ENCODE assay signal across 17 cellular contexts in genomic region chr19:19549804-19550453, GRCh38. TPM values are rescaled to one million over a fixed set of nuclear protein-coding genes. Genes with fewer than 3 reads are reported as not detected.
DNase-seq lines count a peak whose midpoint lies in the region; ATAC-seq, FAIRE-seq and TF ChIP-seq lines count a peak whose summit lies in the region.
"Had no signal": no experiment of that assay in that cellular context is flagged by ENCODE, and none has a peak within 500 bp of the region (broad histone marks: within the 10 kb centered on the region; RNA-seq: fewer than 3 reads in every experiment).

No MANE protein-coding gene starts in this region.

- intact Hi-C loops in K562 (cut with micrococcal nuclease) (loop anchor here (5.0 kb wide), 1 partner anchor 92 kb away; the partner anchor contains the start of gene GMIP), esophagus muscularis mucosa (cut with DNase I) (no loop called here), PC-9 (cut with micrococcal nuclease; ENCODE audit: unreplicated experiment) (loop anchor here (5.0 kb wide), 1 partner anchor 92 kb away; the partner anchor contains the start of gene GMIP)
- intact Hi-C loops in naive thymus-derived CD4-positive, alpha-beta T cell (cut with micrococcal nuclease), result loop anchor here in 1 of 2 donors (5.0 kb wide), 1 partner anchor 47 kb away; no protein-coding TSS in a partner anchor

- H3K9me2 ChIP-seq in PC-9 (ENCODE audit: insufficient read depth), result no peaks in the 10 kb centered on the region

- no peaks in the 10 kb centered on the region for H3K23me2 ChIP-seq in H9 (ENCODE audit: insufficient read length, low read depth, low read length, poor library complexity, severe bottlenecking)

- H2AFZ ChIP-seq in H9 (ENCODE audit: low read length) (no peak overlapping the region), K562 (ENCODE audit: low read depth, low read length) (no peak overlapping the region), PC-9 (no peak overlapping the region)

- no peaks in the 10 kb centered on the region for H3K27me3 ChIP-seq in H9 (ENCODE audit: insufficient read depth, low read length)
- no peaks in the 10 kb centered on the region for H3K27me3 ChIP-seq in HL-60 (ENCODE audit: insufficient read depth, poor library complexity, severe bottlenecking)
- peaks cover 5 to 52% of the 10 kb centered on the region in 2 experiments for H3K27me3 ChIP-seq in K562 (ENCODE audit: control insufficient read depth in 2 of 2, insufficient read depth in 2 of 2, low read length in 2 of 2)
- no peaks in the 10 kb centered on the region for H3K27me3 ChIP-seq in naive thymus-derived CD4-positive, alpha-beta T cell (ENCODE audit: control insufficient read depth in 2 of 2, insufficient read depth in 2 of 2, low read length in 2 of 2)
- H3K27me3 ChIP-seq in esophagus muscularis mucosa, result peaks cover 0 to 71% (median 0%) of the 10 kb centered on the region in 4 donors
- no peaks in the 10 kb centered on the region for H3K27me3 ChIP-seq in PC-9 (ENCODE audit: insufficient read depth, low read depth)

- no peak for FAIRE-seq in K562 (lab: Jason Lieb, UNC)
- FAIRE-seq: GM12892 had no signal

- H2BK120ac ChIP-seq in H9 (ENCODE audit: low read depth, low read length, poor library complexity, severe bottlenecking), result no peak overlapping the region

- no peak overlapping the region for H2AK5ac ChIP-seq in H9 (ENCODE audit: insufficient read length, low read length)

- no peak for TF ChIP-seq EP300 in K562 (IDR thresholded peaks at IDR 0.05; ENCODE audit: low read length)
- TF ChIP-seq EP300 in esophagus muscularis mucosa (IDR thresholded peaks at IDR 0.05), result no peak

- DNase-seq in H9 (no peak), HL-60 (ENCODE audit: low read depth in 1 of 2, low spot score in 1 of 2) (no peak), K562 (ENCODE audit: extremely low read depth in 1 of 4, low spot score in 3 of 4) (no peak), esophagus muscularis mucosa (ENCODE audit: extremely low spot score) (no peak), PC-9 (no peak)
- DNase-seq in naive thymus-derived CD4-positive, alpha-beta T cell, result no peak
- DNase-seq: Caco-2, DMS153, NCI-H1436 treated with DMSO at 0.1 percent for 48 hours, NCI-H2029 treated with DMSO at 0.1 percent for 48 hours, NCI-H2171 treated with DMSO at 0.1 percent for 48 hours, NCI-H446 treated with DMSO at 0.1 percent for 48 hours, NCI-H748 treated with DMSO at 0.1 percent for 48 hours had no signal

- H3K9me3 Mint-ChIP-seq in H9, result no peaks in the 10 kb centered on the region; a peak in 1 of 5 replicates
- H3K9me3 Mint-ChIP-seq in naive thymus-derived CD4-positive, alpha-beta T cell, result no peaks in the 10 kb centered on the region

- H3K36me3 ChIP-seq in K562 (ENCODE audit: control insufficient read depth, insufficient read depth, low read length), result no peaks in the 10 kb centered on the region
- no peaks in the 10 kb centered on the region for H3K36me3 ChIP-seq in naive thymus-derived CD4-positive, alpha-beta T cell (ENCODE audit: control insufficient read depth in 2 of 3, insufficient read depth in 3 of 3, low read length in 3 of 3)
- H3K36me3 ChIP-seq in esophagus muscularis mucosa, result no peaks in the 10 kb centered on the region
- H3K36me3 ChIP-seq in PC-9 (ENCODE audit: low read depth), result no peaks in the 10 kb centered on the region

- H3T11ph ChIP-seq in H9 (ENCODE audit: low read length), result no peak overlapping the region

- H3K56ac ChIP-seq in H9 (ENCODE audit: insufficient read length, low read depth, low read length), result no peak overlapping the region

- in situ Hi-C loops in K562 (cut with MboI), result loop anchor here (10.0 to 25.0 kb wide), 2 partner anchors 87 to 405 kb away; partner anchors contain the start of genes GMIP and LPAR2

- no peaks in the 10 kb centered on the region; a peak in 1 of 7 replicates for H3K36me3 Mint-ChIP-seq in H9 (ENCODE audit: insufficient read depth in 1 of 3, low read depth in 3 of 3)
- H3K36me3 Mint-ChIP-seq in naive thymus-derived CD4-positive, alpha-beta T cell, result no peaks in the 10 kb centered on the region

- peaks cover 7% of the 10 kb centered on the region for H3K27me3 Mint-ChIP-seq in H9 (ENCODE audit: low read depth)
- H3K27me3 Mint-ChIP-seq in naive thymus-derived CD4-positive, alpha-beta T cell, result no peaks in the 10 kb centered on the region

- H2BK15ac ChIP-seq in H9 (ENCODE audit: low read depth, low read length), result no peak overlapping the region

- TF ChIP-seq CTCF in H9 (conservative IDR thresholded peaks at IDR 0.05), result no peak
- TF ChIP-seq CTCF in HL-60 (IDR thresholded peaks at IDR 0.05; ENCODE audit: insufficient read depth, low read length), result no peak
- TF ChIP-seq CTCF in K562 (IDR thresholded peaks at IDR 0.05 in 2 of 3, conservative IDR thresholded peaks at IDR 0.05 in 1 of 3; ENCODE audit: insufficient read depth in 2 of 3, low read depth in 1 of 3, low read length in 3 of 3), result no peak
- TF ChIP-seq CTCF in esophagus muscularis mucosa (IDR thresholded peaks at IDR 0.05), result no peak
- no peak for TF ChIP-seq CTCF in PC-9 (conservative IDR thresholded peaks at IDR 0.05)

- no CpG with 5 or more reads among the region's 21 CpGs for WGBS in H9 (ENCODE audit: extremely low coverage, insufficient read length, low lambda C conversion rate)
- 1% methylated on average over 21 of the region's 21 CpGs for WGBS in K562 (ENCODE audit: insufficient coverage, low coverage, missing lambda C conversion rate)
- 81% methylated on average over 18 of the region's 21 CpGs for WGBS in esophagus muscularis mucosa

- no peak overlapping the region for H2BK12ac ChIP-seq in H9 (ENCODE audit: insufficient read length, low read depth, low read length)

- H3K27ac ChIP-seq in H9 (ENCODE audit: insufficient read length, low read depth, low read length) (no peak overlapping the region), HL-60 (replicated peaks) (peak overlapping the region; percentile 72), K562 (ENCODE audit: extremely low read depth, low read depth, low read length) (no peak overlapping the region), esophagus muscularis mucosa (replicated peaks in 1 of 4) (no peak overlapping the region), PC-9 (no peak overlapping the region)
- H3K27ac ChIP-seq in naive thymus-derived CD4-positive, alpha-beta T cell (ENCODE audit: low read depth, low read length), result no peak overlapping the region

- no peak overlapping the region for H4K8ac ChIP-seq in H9 (replicated peaks; ENCODE audit: insufficient read length, low read depth, low read length)

- H3K18ac ChIP-seq in H9 (ENCODE audit: insufficient read length, low read depth, low read length), result no peak overlapping the region

- POLR2A ChIA-PET in K562 (lab: Yijun Ruan, JAX) (interaction anchor here (0.8 to 1.9 kb wide), 5 partner anchors 9 to 70 kb away, joined by 3 to 7 read pairs (median 4); no protein-coding TSS in a partner anchor), PC-9 (lab: Charles Lee; ENCODE audit: unreplicated experiment) (no interaction called here)
- POLR2A ChIA-PET in naive thymus-derived CD4-positive, alpha-beta T cell (lab: Charles Lee), result no interaction called here

- H3K4me3 ChIP-seq in HL-60 (replicated peaks; ENCODE audit: insufficient read depth, low read length), result no peak overlapping the region
- no peak overlapping the region for H3K4me3 ChIP-seq in K562
- no peak overlapping the region for H3K4me3 ChIP-seq in naive thymus-derived CD4-positive, alpha-beta T cell (ENCODE audit: low read length)
- H3K4me3 ChIP-seq in esophagus muscularis mucosa, result no peak overlapping the region
- H3K4me3 ChIP-seq in PC-9, result no peak overlapping the region

- BruUV-seq in K562 (replicated peaks; lab: Mats Ljungman, UMichigan), result no TSS peak
- no TSS peak for BruUV-seq in PC-9 (replicated peaks; lab: Mats Ljungman, UMichigan)

- no peak overlapping the region for H4K91ac ChIP-seq in H9 (ENCODE audit: insufficient read length, low read depth, low read length)

- H3K4me1 Mint-ChIP-seq in H9, result peaks cover 0 to 8% of the 10 kb centered on the region in 2 experiments; a peak in 2 of 4 replicates
- peaks cover 0 to 8% (median 3%) of the 10 kb centered on the region in 7 donors for H3K4me1 Mint-ChIP-seq in naive thymus-derived CD4-positive, alpha-beta T cell

- H3K4me2 ChIP-seq in H9 (ENCODE audit: insufficient read depth, insufficient read length, low read length), result no peak overlapping the region
- H3K4me2 ChIP-seq in K562 (ENCODE audit: insufficient read depth, low read length), result no peak overlapping the region
- no peak overlapping the region for H3K4me2 ChIP-seq in PC-9

- H3K9me1 ChIP-seq in K562 (ENCODE audit: control insufficient read depth, insufficient read depth, low read length), result no peaks in the 10 kb centered on the region

- H3K23ac ChIP-seq in H9 (ENCODE audit: insufficient read length, low read depth, low read length), result no peak overlapping the region

- H4K20me1 ChIP-seq in H9 (ENCODE audit: control insufficient read depth, insufficient read depth, insufficient read length) (no peaks in the 10 kb centered on the region), K562 (replicated peaks; ENCODE audit: control insufficient read depth, insufficient read depth, low read length) (0 out of 2 replicates have a peak, but pooled peaks cover 5% of the 10 kb centered on the region), PC-9 (ENCODE audit: insufficient read depth) (no peaks in the 10 kb centered on the region)

- H3K27ac Mint-ChIP-seq in H9, result peak overlapping the region in 1 of 3 experiments; percentile 36; a peak in 3 of 7 replicates
- peak overlapping the region in 1 of 9 donors; percentile 55 for H3K27ac Mint-ChIP-seq in naive thymus-derived CD4-positive, alpha-beta T cell

- no peak overlapping the region for H3K9ac ChIP-seq in H9 (ENCODE audit: extremely low read depth, insufficient read length, low read length)
- no peak overlapping the region for H3K9ac ChIP-seq in K562 (ENCODE audit: insufficient read depth in 1 of 2, low read depth in 2 of 2, low read length in 2 of 2)

- H3K14ac ChIP-seq in H9 (ENCODE audit: insufficient read depth, low read length), result peak overlapping the region; percentile 3; the same call in 1 of the 2 replicates

- no peak overlapping the region for H3K4me3 Mint-ChIP-seq in H9
- no peak overlapping the region for H3K4me3 Mint-ChIP-seq in naive thymus-derived CD4-positive, alpha-beta T cell

- no peak overlapping the region for H2BK20ac ChIP-seq in H9 (ENCODE audit: low read depth, low read length, poor library complexity, severe bottlenecking)

- H3K4me1 ChIP-seq in H9 (ENCODE audit: insufficient read depth, low read length), result no peaks in the 10 kb centered on the region
- H3K4me1 ChIP-seq in K562 (replicated peaks in 1 of 2; ENCODE audit: control insufficient read depth in 2 of 2, insufficient read depth in 2 of 2, low read length in 2 of 2), result peaks cover 0 to 46% of the 10 kb centered on the region in 2 experiments; a peak in 2 of 5 replicates
- no peaks in the 10 kb centered on the region for H3K4me1 ChIP-seq in naive thymus-derived CD4-positive, alpha-beta T cell (ENCODE audit: control insufficient read depth in 2 of 2, insufficient read depth in 2 of 2, low read length in 2 of 2)
- H3K4me1 ChIP-seq in esophagus muscularis mucosa, result peaks cover 0 to 13% (median 2%) of the 10 kb centered on the region in 4 donors
- peaks cover 11% of the 10 kb centered on the region for H3K4me1 ChIP-seq in PC-9 (replicated peaks; ENCODE audit: insufficient read depth)
- H3K4me1 ChIP-seq: Caco-2 had no signal

- H3K4ac ChIP-seq in H9 (ENCODE audit: low read depth, low read length), result no peak overlapping the region

- H3K9me3 ChIP-seq in H9 (ENCODE audit: control insufficient read depth, low read depth, low read length) (no peaks in the 10 kb centered on the region), K562 (replicated peaks; ENCODE audit: control insufficient read depth, insufficient read depth, low read depth, low read length) (no peaks in the 10 kb centered on the region), esophagus muscularis mucosa (no peaks in the 10 kb centered on the region), PC-9 (ENCODE audit: insufficient read depth, low read depth) (no peaks in the 10 kb centered on the region)
- H3K9me3 ChIP-seq in naive thymus-derived CD4-positive, alpha-beta T cell (ENCODE audit: control insufficient read depth in 2 of 3, low read length in 3 of 3), result no peaks in the 10 kb centered on the region
- H3K9me3 ChIP-seq: Caco-2 had no signal

- ATAC-seq in K562, result no peak
- peak; percentile 31 for ATAC-seq in naive thymus-derived CD4-positive, alpha-beta T cell
- no peak for ATAC-seq in GM18502 (IDR thresholded peaks at IDR 0.05; ENCODE audit: poor library complexity, unreplicated experiment)
- ATAC-seq: Panc1 had no signal

- no peak overlapping the region for H4K5ac ChIP-seq in H9 (ENCODE audit: insufficient read length, low read depth, low read length)

- peaks cover 22% of the 10 kb centered on the region for H3F3A ChIP-seq in PC-9 (ENCODE audit: insufficient read depth, low read depth)

- H3K79me2 ChIP-seq in H9 (ENCODE audit: insufficient read depth, low read length), result no peaks in the 10 kb centered on the region
- no peaks in the 10 kb centered on the region for H3K79me2 ChIP-seq in K562 (ENCODE audit: control insufficient read depth, insufficient read depth, low read length)
- no peaks in the 10 kb centered on the region for H3K79me2 ChIP-seq in PC-9 (ENCODE audit: low read depth)

- CTCF ChIA-PET in K562 (lab: Yijun Ruan, JAX; ENCODE audit: low intra/inter-chr PET ratio) (no interaction called here), PC-9 (lab: Charles Lee) (no interaction called here)
- CTCF ChIA-PET in naive thymus-derived CD4-positive, alpha-beta T cell (lab: Charles Lee), result interaction anchor here (0.5 to 1.1 kb wide), 2 partner anchors 10 to 55 kb away, joined by 3 read pairs; no protein-coding TSS in a partner anchor

- no peaks in the 10 kb centered on the region for H3K79me1 ChIP-seq in H9 (ENCODE audit: insufficient read depth, low read depth, low read length, poor library complexity, severe bottlenecking)

- no peak for TF ChIP-seq POLR2A in K562 (conservative IDR thresholded peaks at IDR 0.05)
- TF ChIP-seq POLR2A in esophagus muscularis mucosa (IDR thresholded peaks at IDR 0.05; ENCODE audit: low read depth), result no peak

- H2BK5ac ChIP-seq in H9 (ENCODE audit: insufficient read length, low read length), result no peak overlapping the region

- TF ChIP-seq RAD21 in K562 (CRISPR knock-in tag; conservative IDR thresholded peaks at IDR 0.05 in 1 of 2, IDR thresholded peaks at IDR 0.05 in 1 of 2), result no peak

RNA-seq across cellular contexts. Expression of gene CILP2, which starts 11.9 kb away (rescaled TPM):
- total RNA-seq in H9 (2021) (5.9 and 6.4 TPM in 2 replicates), K562 (2014; rRNA removed) (0.23 and 0.33 TPM in 2 replicates), K562 (2014; rRNA removed; fragmentation: Illumina TruSeq; extraction: Trizol) (0.04 TPM in 1 of 2 replicates, not detected in the other), K562 (2015; rRNA removed; fragmentation: Illumina TruSeq; extraction: Trizol) (0.08 and 0.11 TPM in 2 replicates), K562 (2021) (0.29 and 0.35 TPM in 2 replicates), esophagus muscularis mucosa (under 1 TPM; 0.13 to 0.52 (median 0.29) TPM), PC-9 (2021) (1.1 and 2.5 TPM in 2 replicates)
- 0.09 and 0.56 TPM in 2 replicates for total RNA-seq in K562 (2011; cell fraction: chromatin; rRNA removed; ENCODE audit: low replicate concordance)
- 0.53 and 0.67 TPM in 2 replicates for total RNA-seq in K562 (2011; cell fraction: nucleolus; rRNA removed)
- 0.29 and 0.46 TPM in 2 replicates for total RNA-seq in K562 (2011; cell fraction: nucleoplasm; rRNA removed)
- polyA plus RNA-seq in K562 (2011; rRNA removed) (0.04 and 0.07 TPM in 2 replicates), K562 (2014; fragmentation: Illumina TruSeq; extraction: Trizol) (0.04 TPM in 2 replicates), K562 (2014; fragmentation: Nextera tagmentation; extraction: Ambion mirVana) (not detected), K562 (2014; rRNA removed) (0.05 and 0.31 TPM in 2 replicates)
- 0.01 and 0.67 TPM in 2 replicates for polyA plus RNA-seq in K562 (2011; cell fraction: cytosol; rRNA removed)
- polyA plus RNA-seq in K562 (2011; cell fraction: nucleus; rRNA removed), result 0.22 and 0.77 TPM in 2 replicates
- 0.05 and 0.29 TPM in 2 replicates for polyA plus RNA-seq in K562 (2012)
- polyA minus RNA-seq in K562 (2011; rRNA and poly(A)+ RNA removed), result 0.14 TPM in 1 of 2 replicates, not detected in the other
- polyA minus RNA-seq in K562 (2011; cell fraction: cytosol; rRNA and poly(A)+ RNA removed), result not detected in 2 replicates
- 0.22 and 0.27 TPM in 2 replicates for polyA minus RNA-seq in K562 (2011; cell fraction: nucleus; rRNA and poly(A)+ RNA removed)
- under 1 TPM in 4 of 5 experiments, not detected in 1; 0.32 to 0.53 (median 0.49) TPM for total RNA-seq in naive thymus-derived CD4-positive, alpha-beta T cell
- polyA plus RNA-seq in naive thymus-derived CD4-positive, alpha-beta T cell, result under 1 TPM; 0.27 to 0.69 TPM
- total RNA-seq: HT1080 had no signal

RNA-seq across cellular contexts. Expression of gene YJEFN3, which starts 21.2 kb away (rescaled TPM):
- total RNA-seq in H9 (2021) (15.7 and 16.6 TPM in 2 replicates), K562 (2014; rRNA removed) (1.3 and 1.5 TPM in 2 replicates), K562 (2014; rRNA removed; fragmentation: Illumina TruSeq; extraction: Trizol) (0.86 and 0.98 TPM in 2 replicates), K562 (2015; rRNA removed; fragmentation: Illumina TruSeq; extraction: Trizol) (1.1 TPM in 2 replicates), K562 (2021) (3.6 and 4.8 TPM in 2 replicates), esophagus muscularis mucosa (1 to 10 TPM; 1.2 to 3.3 (median 2.8) TPM), PC-9 (2021) (18.5 and 21.9 TPM in 2 replicates)
- total RNA-seq in K562 (2011; cell fraction: chromatin; rRNA removed; ENCODE audit: low replicate concordance), result 31.5 and 32.8 TPM in 2 replicates
- 14.5 and 16.2 TPM in 2 replicates for total RNA-seq in K562 (2011; cell fraction: nucleolus; rRNA removed)
- 22.3 and 39.8 TPM in 2 replicates for total RNA-seq in K562 (2011; cell fraction: nucleoplasm; rRNA removed)
- polyA plus RNA-seq in K562 (2011; rRNA removed) (1.0 and 1.6 TPM in 2 replicates), K562 (2014; fragmentation: Illumina TruSeq; extraction: Trizol) (2.9 and 3.8 TPM in 2 replicates), K562 (2014; fragmentation: Nextera tagmentation; extraction: Ambion mirVana) (under 1 TPM in 1 of 2 experiments, not detected in 1; 0.04 TPM), K562 (2014; rRNA removed) (4.8 and 5.8 TPM in 2 replicates)
- polyA plus RNA-seq in K562 (2011; cell fraction: cytosol; rRNA removed), result 0.86 and 2.6 TPM in 2 replicates
- 12.5 and 30.5 TPM in 2 replicates for polyA plus RNA-seq in K562 (2011; cell fraction: nucleus; rRNA removed)
- 4.6 and 18.0 TPM in 2 replicates for polyA plus RNA-seq in K562 (2012)
- 0.81 and 1.1 TPM in 2 replicates for polyA minus RNA-seq in K562 (2011; rRNA and poly(A)+ RNA removed)
- polyA minus RNA-seq in K562 (2011; cell fraction: cytosol; rRNA and poly(A)+ RNA removed), result 0.46 and 1.0 TPM in 2 replicates
- polyA minus RNA-seq in K562 (2011; cell fraction: nucleus; rRNA and poly(A)+ RNA removed), result 2.4 and 2.7 TPM in 2 replicates
- total RNA-seq in naive thymus-derived CD4-positive, alpha-beta T cell, result 10 to 100 TPM in 3 of 5 experiments, 1 to 10 TPM in 2; 3.3 to 18.2 (median 12.7) TPM
- under 1 TPM in 1 of 2 donors, not detected in 1; 0.68 TPM for polyA plus RNA-seq in naive thymus-derived CD4-positive, alpha-beta T cell

RNA-seq across cellular contexts. Expression of gene NDUFA13, which starts 33.9 kb away (rescaled TPM):
- total RNA-seq in H9 (2021) (489 and 509 TPM in 2 replicates), K562 (2014; rRNA removed) (386 and 429 TPM in 2 replicates), K562 (2014; rRNA removed; fragmentation: Illumina TruSeq; extraction: Trizol) (74.8 and 146 TPM in 2 replicates), K562 (2015; rRNA removed; fragmentation: Illumina TruSeq; extraction: Trizol) (397 and 447 TPM in 2 replicates), K562 (2021) (522 and 559 TPM in 2 replicates), esophagus muscularis mucosa (100 to 1,000 TPM in 2 of 4 donors, 10 to 100 TPM in 2; 75.0 to 186 (median 141) TPM), PC-9 (2021) (203 and 309 TPM in 2 replicates)
- 115 and 283 TPM in 2 replicates for total RNA-seq in K562 (2011; cell fraction: chromatin; rRNA removed; ENCODE audit: low replicate concordance)
- 289 and 359 TPM in 2 replicates for total RNA-seq in K562 (2011; cell fraction: nucleolus; rRNA removed)
- total RNA-seq in K562 (2011; cell fraction: nucleoplasm; rRNA removed), result 176 and 255 TPM in 2 replicates
- polyA plus RNA-seq in K562 (2011; rRNA removed) (340 and 343 TPM in 2 replicates), K562 (2014; fragmentation: Illumina TruSeq; extraction: Trizol) (298 and 395 TPM in 2 replicates), K562 (2014; fragmentation: Nextera tagmentation; extraction: Ambion mirVana) (100 to 1,000 TPM; 263 to 440 TPM), K562 (2014; rRNA removed) (596 and 801 TPM in 2 replicates)
- polyA plus RNA-seq in K562 (2011; cell fraction: cytosol; rRNA removed), result 881 and 1,009 TPM in 2 replicates
- polyA plus RNA-seq in K562 (2011; cell fraction: nucleus; rRNA removed), result 249 and 320 TPM in 2 replicates
- polyA plus RNA-seq in K562 (2012), result 401 and 675 TPM in 2 replicates
- 72.8 and 113 TPM in 2 replicates for polyA minus RNA-seq in K562 (2011; rRNA and poly(A)+ RNA removed)
- 98.7 and 142 TPM in 2 replicates for polyA minus RNA-seq in K562 (2011; cell fraction: cytosol; rRNA and poly(A)+ RNA removed)
- 52.4 and 62.5 TPM in 2 replicates for polyA minus RNA-seq in K562 (2011; cell fraction: nucleus; rRNA and poly(A)+ RNA removed)
- total RNA-seq in naive thymus-derived CD4-positive, alpha-beta T cell, result 100 to 1,000 TPM; 172 to 362 (median 176) TPM
- 100 to 1,000 TPM; 363 to 380 TPM for polyA plus RNA-seq in naive thymus-derived CD4-positive, alpha-beta T cell

RNA-seq across cellular contexts. Expression of gene TSSK6, which starts 34.6 kb away (rescaled TPM):
- 2.6 and 2.8 TPM in 2 replicates for total RNA-seq in H9 (2021)
- total RNA-seq in K562 (2011; cell fraction: chromatin; rRNA removed; ENCODE audit: low replicate concordance), result 1.3 and 7.5 TPM in 2 replicates
- 14.5 and 15.7 TPM in 2 replicates for total RNA-seq in K562 (2011; cell fraction: nucleolus; rRNA removed)
- total RNA-seq in K562 (2011; cell fraction: nucleoplasm; rRNA removed), result 4.5 TPM in 2 replicates
- total RNA-seq in K562 (2014; rRNA removed), result 2.0 and 2.1 TPM in 2 replicates
- total RNA-seq in K562 (2014; rRNA removed; fragmentation: Illumina TruSeq; extraction: Trizol), result 0.22 TPM in 1 of 2 replicates, not detected in the other
- total RNA-seq in K562 (2015; rRNA removed; fragmentation: Illumina TruSeq; extraction: Trizol), result 0.76 and 0.90 TPM in 2 replicates
- total RNA-seq in K562 (2021), result 2.4 and 2.6 TPM in 2 replicates
- 0.93 and 1.8 TPM in 2 replicates for polyA plus RNA-seq in K562 (2011; rRNA removed)
- polyA plus RNA-seq in K562 (2011; cell fraction: cytosol; rRNA removed), result 2.5 and 7.7 TPM in 2 replicates
- 3.6 and 7.5 TPM in 2 replicates for polyA plus RNA-seq in K562 (2011; cell fraction: nucleus; rRNA removed)
- 1.3 and 2.7 TPM in 2 replicates for polyA plus RNA-seq in K562 (2012)
- 0.21 and 0.39 TPM in 2 replicates for polyA plus RNA-seq in K562 (2014; fragmentation: Illumina TruSeq; extraction: Trizol)
- polyA plus RNA-seq in K562 (2014; fragmentation: Nextera tagmentation; extraction: Ambion mirVana), result not detected
- 2.4 and 3.9 TPM in 2 replicates for polyA plus RNA-seq in K562 (2014; rRNA removed)
- 0.54 and 0.67 TPM in 2 replicates for polyA minus RNA-seq in K562 (2011; rRNA and poly(A)+ RNA removed)
- polyA minus RNA-seq in K562 (2011; cell fraction: cytosol; rRNA and poly(A)+ RNA removed), result 1.4 TPM in 1 of 2 replicates, not detected in the other
- 7.4 and 9.3 TPM in 2 replicates for polyA minus RNA-seq in K562 (2011; cell fraction: nucleus; rRNA and poly(A)+ RNA removed)
- 10 to 100 TPM in 1 of 5 experiments, 1 to 10 TPM in 4; 3.3 to 11.3 (median 5.2) TPM for total RNA-seq in naive thymus-derived CD4-positive, alpha-beta T cell
- 1 to 10 TPM; 1.4 to 4.2 TPM for polyA plus RNA-seq in naive thymus-derived CD4-positive, alpha-beta T cell
- 1 to 10 TPM in 3 of 4 donors, under 1 TPM in 1; 0.33 to 3.7 (median 1.5) TPM for total RNA-seq in esophagus muscularis mucosa
- 2.0 and 3.3 TPM in 2 replicates for total RNA-seq in PC-9 (2021)
